In the genomic region with DNA sequence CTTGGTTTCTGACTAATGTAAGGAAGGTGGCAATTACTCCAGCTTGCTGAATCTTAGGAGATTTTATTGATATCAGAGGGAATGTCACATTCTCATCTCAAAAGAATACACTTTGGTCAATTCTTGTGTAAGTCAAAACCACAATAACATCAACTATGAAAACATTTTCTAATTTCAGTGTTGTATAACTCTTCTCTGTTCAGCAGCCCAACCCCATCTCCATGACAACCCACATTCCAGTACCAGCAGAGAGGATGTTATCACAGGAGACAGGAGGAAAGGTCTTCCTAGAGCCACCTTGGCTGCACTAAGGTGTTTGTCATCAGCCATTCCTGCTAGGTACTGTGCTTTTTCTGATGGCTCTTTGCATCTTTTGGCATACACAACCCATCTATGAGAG, we compare ENCODE assay signal across 35 cellular contexts.
"Had no signal": no experiment of that assay in that cellular context is flagged by ENCODE, and none has a peak within 500 bp of the region (broad histone marks: within the 10 kb centered on the region; RNA-seq: fewer than 3 reads in every experiment).

No MANE protein-coding gene starts in this region.

- H3K4me1 ChIP-seq: ascending aorta, Peyer's patch, SJSA1 had no signal

- ATAC-seq: activated CD4-positive, CD25-positive, alpha-beta regulatory T cell treated with anti-CD3 and anti-CD28 coated beads, Interleukin-2, amount 50 U/mL, for 24 hours; activated CD8-positive, alpha-beta memory T cell treated with anti-CD3 and anti-CD28 coated beads, Interleukin-2, amount 10 ng/mL, durations not matched to agents 7 days and 5 days; activated T-cell treated with anti-CD3 and anti-CD28 coated beads, Interleukin-2, amount 50 U/mL, for 72 hours; activated T-helper 17 cell treated with anti-CD3 and anti-CD28 coated beads, Interleukin-2, amount 50 U/mL, for 72 hours; PC-3; WTC11 had no signal

- H3K4me3 Mint-ChIP-seq: activated CD4-positive, alpha-beta memory T cell treated with anti-CD3 and anti-CD28 coated beads for 36 hours; activated CD8-positive, alpha-beta memory T cell treated with anti-CD3 and anti-CD28 coated beads, Interleukin-2, amount 10 ng/mL, durations not matched to agents 7 days and 5 days; activated naive CD8-positive, alpha-beta T cell treated with anti-CD3 and anti-CD28 coated beads for 36 hours; activated T-cell treated with anti-CD3 and anti-CD28 coated beads, Interleukin-2, amount 50 U/mL, for 72 hours; activated T-helper 17 cell treated with anti-CD3 and anti-CD28 coated beads, Interleukin-2, amount 50 U/mL, for 72 hours; central memory CD8-positive, alpha-beta T cell; T-helper 1 cell treated with Interleukin-12 subunit alpha and Interleukin-12 subunit beta and Interleukin-4 antibody, amounts not matched to agents 30 μg/mL and 1 μg/mL, for 36 hours; T-helper 2 cell treated with Interferon-gamma antibody and Interleukin-4, amounts not matched to agents 5 μg/mL and 100 μg/mL, for 36 hours; WTC11 had no signal

- H3K4me1 Mint-ChIP-seq: activated CD8-positive, alpha-beta memory T cell treated with anti-CD3 and anti-CD28 coated beads, Interleukin-2, amount 10 ng/mL, durations not matched to agents 7 days and 5 days; activated naive CD8-positive, alpha-beta T cell treated with anti-CD3 and anti-CD28 coated beads for 36 hours; activated T-helper 17 cell treated with anti-CD3 and anti-CD28 coated beads, Interleukin-2, amount 50 U/mL, for 72 hours; central memory CD8-positive, alpha-beta T cell had no signal

- H3K36me3 ChIP-seq: ascending aorta, cardiac muscle cell, Peyer's patch, SJSA1 had no signal

- H3K9me3 Mint-ChIP-seq: activated naive CD8-positive, alpha-beta T cell treated with anti-CD3 and anti-CD28 coated beads for 36 hours; T-helper 1 cell treated with Interleukin-12 subunit alpha and Interleukin-12 subunit beta and Interleukin-4 antibody, amounts not matched to agents 30 μg/mL and 1 μg/mL, for 36 hours; T-helper 2 cell treated with Interferon-gamma antibody and Interleukin-4, amounts not matched to agents 5 μg/mL and 100 μg/mL, for 36 hours had no signal

- H3K27me3 Mint-ChIP-seq: activated CD4-positive, alpha-beta memory T cell treated with anti-CD3 and anti-CD28 coated beads for 36 hours; activated CD8-positive, alpha-beta memory T cell treated with anti-CD3 and anti-CD28 coated beads, Interleukin-2, amount 10 ng/mL, durations not matched to agents 7 days and 5 days; activated naive CD8-positive, alpha-beta T cell treated with anti-CD3 and anti-CD28 coated beads for 36 hours; central memory CD8-positive, alpha-beta T cell had no signal

- H3K27ac Mint-ChIP-seq: activated CD4-positive, alpha-beta memory T cell treated with anti-CD3 and anti-CD28 coated beads for 36 hours; activated CD8-positive, alpha-beta memory T cell treated with anti-CD3 and anti-CD28 coated beads, Interleukin-2, amount 10 ng/mL, durations not matched to agents 7 days and 5 days; activated naive CD8-positive, alpha-beta T cell treated with anti-CD3 and anti-CD28 coated beads for 36 hours; activated T-cell treated with anti-CD3 and anti-CD28 coated beads, Interleukin-2, amount 50 U/mL, for 72 hours; activated T-helper 17 cell treated with anti-CD3 and anti-CD28 coated beads, Interleukin-2, amount 50 U/mL, for 72 hours; T-helper 1 cell treated with Interleukin-12 subunit alpha and Interleukin-12 subunit beta and Interleukin-4 antibody, amounts not matched to agents 30 μg/mL and 1 μg/mL, for 36 hours; T-helper 2 cell treated with Interferon-gamma antibody and Interleukin-4, amounts not matched to agents 5 μg/mL and 100 μg/mL, for 36 hours; WTC11 had no signal

- H3K36me3 Mint-ChIP-seq: activated CD4-positive, alpha-beta memory T cell treated with anti-CD3 and anti-CD28 coated beads for 36 hours; activated CD8-positive, alpha-beta memory T cell treated with anti-CD3 and anti-CD28 coated beads, Interleukin-2, amount 10 ng/mL, durations not matched to agents 7 days and 5 days; activated naive CD8-positive, alpha-beta T cell treated with anti-CD3 and anti-CD28 coated beads for 36 hours had no signal

- H3K27me3 ChIP-seq: ascending aorta, cardiac muscle cell, Peyer's patch, SJSA1 had no signal

- H3K9ac ChIP-seq: SK-N-SH had no signal

- H3K4me3 ChIP-seq: ascending aorta, cardiac muscle cell, Peyer's patch, SJSA1 had no signal

- H3K9me3 ChIP-seq: ascending aorta, Peyer's patch, SJSA1, SK-N-SH had no signal

- DNase-seq: activated CD4-positive, alpha-beta memory T cell treated with anti-CD3 and anti-CD28 coated beads for 36 hours; activated CD4-positive, alpha-beta T cell treated with anti-CD3 and anti-CD28 coated beads for 4 hours; activated CD4-positive, alpha-beta T cell treated with anti-CD3 and anti-CD28 coated beads, Interleukin-2, amount 50 U/mL, for 1 hour; activated CD8-positive, alpha-beta memory T cell treated with anti-CD3 and anti-CD28 coated beads for 24 hours; activated CD8-positive, alpha-beta memory T cell treated with anti-CD3 and anti-CD28 coated beads, Interleukin-2, amount 10 ng/mL, durations not matched to agents 7 days and 5 days; activated CD8-positive, alpha-beta memory T cell treated with anti-CD3 and anti-CD28 coated beads, Interleukin-2, amount 50 U/mL, for 48 hours; activated effector memory CD4-positive, alpha-beta T cell treated with anti-CD3 and anti-CD28 coated beads, Interleukin-2, amount 50 U/mL, for 16 hours; activated naive CD4-positive, alpha-beta T cell; activated naive CD4-positive, alpha-beta T cell treated with anti-CD3 and anti-CD28 coated beads, Interleukin-2, amount 50 U/mL, for 16 hours; activated naive CD8-positive, alpha-beta T cell treated with anti-CD3 and anti-CD28 coated beads for 36 hours; activated T-cell treated with anti-CD3 and anti-CD28 coated beads, Interleukin-2, amount 50 U/mL, for 72 hours; amygdala; Kasumi-1; MM.1S; MV-4-11; NCI-H1092; NCI-H1436 treated with DMSO at 0.1 percent for 48 hours; NCI-H1694 treated with DMSO at 0.1 percent for 48 hours; NCI-H2029; NCI-H345; NCI-H524 treated with DMSO at 0.1 percent for 48 hours; PC-3; Peyer's patch; RPMI8226; SHP77 treated with DMSO at 0.1 percent for 48 hours; SK-N-SH had no signal
